ENCODE assay signal across 1 cellular context in the genomic region with DNA sequence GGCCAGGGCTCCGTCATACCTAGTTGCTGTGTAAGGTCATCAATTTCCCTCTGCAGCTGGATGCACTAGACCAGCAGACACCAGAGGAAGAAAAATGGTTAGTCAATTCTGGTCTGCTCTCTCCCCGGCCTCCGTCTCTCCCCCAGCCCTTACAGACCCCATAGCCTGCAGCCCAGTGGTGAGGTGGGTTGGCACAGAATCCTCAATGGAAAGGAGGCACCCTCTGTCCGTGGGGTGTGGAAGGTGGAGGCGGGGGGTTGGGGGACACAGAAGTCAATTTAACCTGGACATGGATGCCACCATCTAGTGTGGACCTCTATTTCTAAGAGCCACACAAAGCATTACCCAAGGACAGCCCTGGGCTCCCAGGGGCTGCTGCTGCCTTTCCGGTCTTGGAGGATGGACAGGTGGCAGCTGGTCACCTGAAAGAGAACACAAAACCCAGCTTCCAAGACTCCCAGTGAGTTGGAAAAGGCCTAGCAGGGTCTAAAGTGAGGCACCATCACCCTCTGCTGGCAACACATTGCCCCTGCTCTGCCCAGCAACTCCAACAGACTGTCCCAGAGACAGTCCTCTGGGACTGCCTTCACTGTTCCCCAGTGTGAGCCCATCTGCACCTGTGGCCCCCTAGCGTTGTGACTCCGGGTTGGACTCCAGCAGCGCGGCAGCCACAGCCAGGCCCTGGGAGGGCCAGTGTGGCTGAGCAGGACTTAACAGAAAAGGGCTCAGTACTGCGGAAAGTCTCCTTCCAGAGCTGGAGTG.
TF ChIP-seq lines count a peak whose summit lies in the region.

No MANE protein-coding gene starts in this region.

TF ChIP-seq in GM23338, 12 proteins besides CTCF, POLR2A, EP300 and RAD21 (continued from another document):
- TF ChIP-seq, protein P1, sequence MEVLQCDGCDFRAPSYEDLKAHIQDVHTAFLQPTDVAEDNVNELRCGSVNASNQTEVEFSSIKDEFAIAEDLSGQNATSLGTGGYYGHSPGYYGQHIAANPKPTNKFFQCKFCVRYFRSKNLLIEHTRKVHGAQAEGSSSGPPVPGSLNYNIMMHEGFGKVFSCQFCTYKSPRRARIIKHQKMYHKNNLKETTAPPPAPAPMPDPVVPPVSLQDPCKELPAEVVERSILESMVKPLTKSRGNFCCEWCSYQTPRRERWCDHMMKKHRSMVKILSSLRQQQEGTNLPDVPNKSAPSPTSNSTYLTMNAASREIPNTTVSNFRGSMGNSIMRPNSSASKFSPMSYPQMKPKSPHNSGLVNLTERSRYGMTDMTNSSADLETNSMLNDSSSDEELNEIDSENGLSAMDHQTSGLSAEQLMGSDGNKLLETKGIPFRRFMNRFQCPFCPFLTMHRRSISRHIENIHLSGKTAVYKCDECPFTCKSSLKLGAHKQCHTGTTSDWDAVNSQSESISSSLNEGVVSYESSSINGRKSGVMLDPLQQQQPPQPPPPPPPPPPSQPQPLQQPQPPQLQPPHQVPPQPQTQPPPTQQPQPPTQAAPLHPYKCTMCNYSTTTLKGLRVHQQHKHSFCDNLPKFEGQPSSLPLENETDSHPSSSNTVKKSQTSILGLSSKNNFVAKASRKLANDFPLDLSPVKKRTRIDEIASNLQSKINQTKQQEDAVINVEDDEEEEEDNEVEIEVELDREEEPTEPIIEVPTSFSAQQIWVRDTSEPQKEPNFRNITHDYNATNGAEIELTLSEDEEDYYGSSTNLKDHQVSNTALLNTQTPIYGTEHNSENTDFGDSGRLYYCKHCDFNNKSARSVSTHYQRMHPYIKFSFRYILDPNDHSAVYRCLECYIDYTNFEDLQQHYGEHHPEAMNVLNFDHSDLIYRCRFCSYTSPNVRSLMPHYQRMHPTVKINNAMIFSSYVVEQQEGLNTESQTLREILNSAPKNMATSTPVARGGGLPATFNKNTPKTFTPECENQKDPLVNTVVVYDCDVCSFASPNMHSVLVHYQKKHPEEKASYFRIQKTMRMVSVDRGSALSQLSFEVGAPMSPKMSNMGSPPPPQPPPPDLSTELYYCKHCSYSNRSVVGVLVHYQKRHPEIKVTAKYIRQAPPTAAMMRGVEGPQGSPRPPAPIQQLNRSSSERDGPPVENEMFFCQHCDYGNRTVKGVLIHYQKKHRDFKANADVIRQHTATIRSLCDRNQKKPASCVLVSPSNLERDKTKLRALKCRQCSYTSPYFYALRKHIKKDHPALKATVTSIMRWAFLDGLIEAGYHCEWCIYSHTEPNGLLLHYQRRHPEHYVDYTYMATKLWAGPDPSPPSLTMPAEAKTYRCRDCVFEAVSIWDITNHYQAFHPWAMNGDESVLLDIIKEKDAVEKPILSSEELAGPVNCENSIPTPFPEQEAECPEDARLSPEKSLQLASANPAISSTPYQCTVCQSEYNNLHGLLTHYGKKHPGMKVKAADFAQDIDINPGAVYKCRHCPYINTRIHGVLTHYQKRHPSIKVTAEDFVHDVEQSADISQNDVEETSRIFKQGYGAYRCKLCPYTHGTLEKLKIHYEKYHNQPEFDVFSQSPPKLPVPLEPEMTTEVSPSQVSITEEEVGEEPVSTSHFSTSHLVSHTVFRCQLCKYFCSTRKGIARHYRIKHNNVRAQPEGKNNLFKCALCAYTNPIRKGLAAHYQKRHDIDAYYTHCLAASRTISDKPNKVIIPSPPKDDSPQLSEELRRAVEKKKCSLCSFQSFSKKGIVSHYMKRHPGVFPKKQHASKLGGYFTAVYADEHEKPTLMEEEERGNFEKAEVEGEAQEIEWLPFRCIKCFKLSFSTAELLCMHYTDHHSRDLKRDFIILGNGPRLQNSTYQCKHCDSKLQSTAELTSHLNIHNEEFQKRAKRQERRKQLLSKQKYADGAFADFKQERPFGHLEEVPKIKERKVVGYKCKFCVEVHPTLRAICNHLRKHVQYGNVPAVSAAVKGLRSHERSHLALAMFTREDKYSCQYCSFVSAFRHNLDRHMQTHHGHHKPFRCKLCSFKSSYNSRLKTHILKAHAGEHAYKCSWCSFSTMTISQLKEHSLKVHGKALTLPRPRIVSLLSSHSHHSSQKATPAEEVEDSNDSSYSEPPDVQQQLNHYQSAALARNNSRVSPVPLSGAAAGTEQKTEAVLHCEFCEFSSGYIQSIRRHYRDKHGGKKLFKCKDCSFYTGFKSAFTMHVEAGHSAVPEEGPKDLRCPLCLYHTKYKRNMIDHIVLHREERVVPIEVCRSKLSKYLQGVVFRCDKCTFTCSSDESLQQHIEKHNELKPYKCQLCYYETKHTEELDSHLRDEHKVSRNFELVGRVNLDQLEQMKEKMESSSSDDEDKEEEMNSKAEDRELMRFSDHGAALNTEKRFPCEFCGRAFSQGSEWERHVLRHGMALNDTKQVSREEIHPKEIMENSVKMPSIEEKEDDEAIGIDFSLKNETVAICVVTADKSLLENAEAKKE (CRISPR knock-in tag; IDR thresholded peaks at IDR 0.05): no peak
